Comparison of ENCODE assay signal across 18 cellular contexts in genomic region chr5:123518111-123518510, GRCh38. TPM values are rescaled to one million over a fixed set of nuclear protein-coding genes. Genes with fewer than 3 reads are reported as not detected.
A peak's percentile ranks its signal among the peaks of the same experiment; 100 is the strongest.
DNase-seq lines count a peak whose midpoint lies in the region; ATAC-seq, FAIRE-seq and TF ChIP-seq lines count a peak whose summit lies in the region.
"Had no signal": no experiment of that assay in that cellular context is flagged by ENCODE, and none has a peak within 500 bp of the region (broad histone marks: within the 10 kb centered on the region; RNA-seq: fewer than 3 reads in every experiment).

No MANE protein-coding gene starts in this region.

- H3K9me2 ChIP-seq in DOHH2 (replicated peaks; ENCODE audit: control insufficient read depth, low read length) = no peaks in the 10 kb centered on the region

- intact Hi-C loops in IMR-90 (cut with micrococcal nuclease) (no loop called here), K562 (cut with micrococcal nuclease) (no loop called here)

- H3K9ac ChIP-seq in IMR-90 (ENCODE audit: low read depth, low read length) (no peak overlapping the region), K562 (ENCODE audit: insufficient read depth in 1 of 2, low read depth in 2 of 2, low read length in 2 of 2) (no peak overlapping the region)

- peak overlapping the region; percentile 20; the same call in 1 of the 2 replicates for H3K4me2 ChIP-seq in DOHH2 (ENCODE audit: low read length)
- no peak overlapping the region for H3K4me2 ChIP-seq in IMR-90 (ENCODE audit: low read depth, low read length)
- no peak overlapping the region; the same call in 1 of the 2 replicates for H3K4me2 ChIP-seq in K562 (ENCODE audit: insufficient read depth, low read length)

- H3K4ac ChIP-seq in IMR-90 (ENCODE audit: low read depth, low read length) = no peak overlapping the region

- H3K4me1 ChIP-seq in DOHH2 (ENCODE audit: control insufficient read depth, low read length) = peaks cover 63% of the 10 kb centered on the region
- H3K4me1 ChIP-seq in IMR-90 (ENCODE audit: control insufficient read depth, insufficient read depth, low read length) = peaks cover 6% of the 10 kb centered on the region
- peaks cover 0 to 15% of the 10 kb centered on the region in 2 experiments; a peak in 3 of 5 replicates for H3K4me1 ChIP-seq in K562 (replicated peaks in 1 of 2; ENCODE audit: control insufficient read depth in 2 of 2, insufficient read depth in 2 of 2, low read length in 2 of 2)

- no peak for TF ChIP-seq CTCF in DOHH2 (IDR thresholded peaks at IDR 0.05; ENCODE audit: low read depth, low read length, poor library complexity, severe bottlenecking)
- TF ChIP-seq CTCF in IMR-90 (conservative IDR thresholded peaks at IDR 0.05; ENCODE audit: low read depth, low read length) = no peak
- no peak for TF ChIP-seq CTCF in K562 (IDR thresholded peaks at IDR 0.05 in 2 of 3, conservative IDR thresholded peaks at IDR 0.05 in 1 of 3; ENCODE audit: insufficient read depth in 2 of 3, low read depth in 1 of 3, low read length in 3 of 3)

- no peak overlapping the region for H2BK120ac ChIP-seq in IMR-90 (ENCODE audit: low read depth, low read length)

- DNase-seq in IMR-90 (no peak), K562 (ENCODE audit: extremely low read depth in 1 of 4, low spot score in 3 of 4) (no peak), NCI-H2107 treated with DMSO at 0.1 percent for 48 hours (lab: John Stamatoyannopoulos, UW; ENCODE audit: unreplicated experiment) (no peak), GF-D8 (lab: John Stamatoyannopoulos, UW) (no peak), NCI-H2227 (lab: John Stamatoyannopoulos, UW; ENCODE audit: unreplicated experiment) (no peak), NCI-H1105 treated with DMSO at 0.1 percent for 48 hours (lab: John Stamatoyannopoulos, UW) (no peak)
- DNase-seq: DMS79; effector memory CD4-positive, alpha-beta T cell; NCI-H1436; NK-92 treated with Interleukin-12 subunit alpha and Interleukin-12 subunit beta, amount 100 ng/mL, for 24 hours; SJCRH30; stimulated activated CD4-positive, alpha-beta T cell treated with anti-CD3 and anti-CD28 coated beads, Interleukin-4, amount 100 ng/mL, for 4 hours; stomach had no signal

- H3K14ac ChIP-seq in IMR-90 (replicated peaks; ENCODE audit: low read depth, low read length) = no peak overlapping the region

- no peaks in the 10 kb centered on the region for H3K36me3 ChIP-seq in DOHH2 (ENCODE audit: control insufficient read depth, low read length)
- H3K36me3 ChIP-seq in IMR-90 (ENCODE audit: control insufficient read depth, insufficient read depth, low read length) = no peaks in the 10 kb centered on the region
- H3K36me3 ChIP-seq in K562 (ENCODE audit: control insufficient read depth, insufficient read depth, low read length) = no peaks in the 10 kb centered on the region
- H3K36me3 ChIP-seq: SJCRH30, stomach had no signal

- H4K8ac ChIP-seq in IMR-90 (ENCODE audit: low read depth in 2 of 2, low read length in 2 of 2) = no peak overlapping the region

- H3K79me2 ChIP-seq in DOHH2 (ENCODE audit: control insufficient read depth, low read length) (peaks cover 97% of the 10 kb centered on the region), K562 (ENCODE audit: control insufficient read depth, insufficient read depth, low read length) (peaks cover 80% of the 10 kb centered on the region)

- peaks cover 4% of the 10 kb centered on the region for H3F3A ChIP-seq in DOHH2 (ENCODE audit: control insufficient read depth, insufficient read depth)

- TF ChIP-seq RAD21 in IMR-90 (IDR thresholded peaks at IDR 0.05; ENCODE audit: low read length) (no peak), K562 (CRISPR knock-in tag; conservative IDR thresholded peaks at IDR 0.05 in 1 of 2, IDR thresholded peaks at IDR 0.05 in 1 of 2) (no peak)

- BruUV-seq in IMR-90 (replicated peaks; lab: Mats Ljungman, UMichigan) (no TSS peak), K562 (replicated peaks; lab: Mats Ljungman, UMichigan) (no TSS peak)

- H3K9me1 ChIP-seq in IMR-90 (ENCODE audit: insufficient read depth, low read length) (peaks cover 5% of the 10 kb centered on the region), K562 (ENCODE audit: control insufficient read depth, insufficient read depth, low read length) (no peaks in the 10 kb centered on the region)

- FAIRE-seq in K562 (lab: Jason Lieb, UNC) = no peak
- FAIRE-seq: frontal cortex, HTR-8/SVneo, keratinocyte had no signal

- in situ Hi-C loops in IMR-90 (cut with MboI; ENCODE audit: low sequenced_read_pairs) = no loop called here
- in situ Hi-C loops in K562 (cut with MboI) = no loop called here

- H2AFZ ChIP-seq in IMR-90 (replicated peaks; ENCODE audit: low read length, poor library complexity) (no peak overlapping the region), K562 (ENCODE audit: low read depth, low read length) (no peak overlapping the region)

- H4K91ac ChIP-seq in IMR-90 (ENCODE audit: insufficient read depth, low read depth, low read length) = no peak overlapping the region

- dilution Hi-C loops in IMR-90 (cut with HindIII; ENCODE audit: low sequenced_read_pairs, unreplicated experiment) = no loop called here

- TF ChIP-seq EP300 in K562 (IDR thresholded peaks at IDR 0.05; ENCODE audit: low read length) = no peak

- no peak for TF ChIP-seq POLR2A in IMR-90 (IDR thresholded peaks at IDR 0.05; ENCODE audit: low read depth, low read length)
- no peak for TF ChIP-seq POLR2A in K562 (conservative IDR thresholded peaks at IDR 0.05)

- H3K56ac ChIP-seq in IMR-90 (ENCODE audit: extremely low read depth, insufficient read depth, low read length) = no peak overlapping the region

- no peak overlapping the region for H3K27ac ChIP-seq in DOHH2 (ENCODE audit: low read depth, low read length)
- H3K27ac ChIP-seq in IMR-90 (ENCODE audit: insufficient read depth, low read length) = no peak overlapping the region
- no peak overlapping the region for H3K27ac ChIP-seq in K562 (ENCODE audit: extremely low read depth, low read depth, low read length)
- H3K27ac ChIP-seq: SJCRH30, stomach had no signal

- POLR2A ChIA-PET in IMR-90 (lab: Charles Lee; ENCODE audit: unreplicated experiment) (no interaction called here), K562 (lab: Yijun Ruan, JAX) (interaction anchor here (0.6 kb wide), 1 partner anchor 17 kb away, joined by 3 read pairs; no protein-coding TSS in a partner anchor)

- CTCF ChIA-PET in IMR-90 (lab: Yijun Ruan, JAX) (interaction anchor here (1.3 kb wide), 1 partner anchor 25 kb away, joined by 4 read pairs; no protein-coding TSS in a partner anchor), K562 (lab: Yijun Ruan, JAX; ENCODE audit: low intra/inter-chr PET ratio) (no interaction called here)

- H3K9me3 ChIP-seq in DOHH2 (ENCODE audit: control insufficient read depth, insufficient read depth, low read length) (no peaks in the 10 kb centered on the region), IMR-90 (ENCODE audit: control insufficient read depth, insufficient read depth, low read length) (no peaks in the 10 kb centered on the region), K562 (replicated peaks; ENCODE audit: control insufficient read depth, insufficient read depth, low read depth, low read length) (no peaks in the 10 kb centered on the region)
- H3K9me3 ChIP-seq: SJCRH30, stomach had no signal

- no peak overlapping the region for H2BK20ac ChIP-seq in IMR-90 (ENCODE audit: low read depth, low read length)

- H2BK15ac ChIP-seq in IMR-90 (ENCODE audit: low read depth, low read length) = no peak overlapping the region

- no peak overlapping the region for H3K18ac ChIP-seq in IMR-90 (ENCODE audit: low read depth, low read length)

- H4K5ac ChIP-seq in IMR-90 (ENCODE audit: low read depth, low read length) = no peak overlapping the region

- ATAC-seq in GM21390 (IDR thresholded peaks at IDR 0.05; ENCODE audit: unreplicated experiment) = peak; percentile 36
- ATAC-seq in IMR-90 (ENCODE audit: low read depth) = no peak
- ATAC-seq in K562 = peak; percentile 50

- 0 out of 2 replicates have a peak overlapping the region, but pooled peaks have one; percentile 7 for H3K23ac ChIP-seq in IMR-90 (ENCODE audit: low read depth, low read length)

- H3K4me3 ChIP-seq in DOHH2 (ENCODE audit: low read length) (peak overlapping the region; percentile 22; the same call in 1 of the 2 replicates), IMR-90 (ENCODE audit: insufficient read depth, low read depth, low read length) (no peak overlapping the region), K562 (no peak overlapping the region)
- H3K4me3 ChIP-seq: SJCRH30, stomach had no signal

- H2BK5ac ChIP-seq in IMR-90 (ENCODE audit: low read depth, low read length, poor library complexity, severe bottlenecking) = no peak overlapping the region

- no peaks in the 10 kb centered on the region for H3K27me3 ChIP-seq in DOHH2 (ENCODE audit: control insufficient read depth, low read length)
- H3K27me3 ChIP-seq in IMR-90 (ENCODE audit: control insufficient read depth, insufficient read depth, low read length) = no peaks in the 10 kb centered on the region
- no peaks in the 10 kb centered on the region for H3K27me3 ChIP-seq in K562 (ENCODE audit: control insufficient read depth in 2 of 2, insufficient read depth in 2 of 2, low read length in 2 of 2)
- H3K27me3 ChIP-seq: SJCRH30, stomach had no signal

- H4K20me1 ChIP-seq in DOHH2 (ENCODE audit: control insufficient read depth, insufficient read depth, low read depth, low read length) (peaks cover 13% of the 10 kb centered on the region), IMR-90 (ENCODE audit: insufficient read depth, low read length) (peaks cover 34% of the 10 kb centered on the region), K562 (replicated peaks; ENCODE audit: control insufficient read depth, insufficient read depth, low read length) (peaks cover 5% of the 10 kb centered on the region; the same call in 1 of the 2 replicates)

- no peak overlapping the region for H2AK9ac ChIP-seq in IMR-90 (replicated peaks; ENCODE audit: low read depth, low read length, poor library complexity)

- H3K79me1 ChIP-seq in IMR-90 (ENCODE audit: low read depth in 1 of 2, low read length in 2 of 2) = peaks cover 5 to 51% of the 10 kb centered on the region in 2 experiments; a peak in 3 of 4 replicates

- 0 out of 2 replicates have a peak overlapping the region, but pooled peaks have one; percentile 30 for H2AK5ac ChIP-seq in IMR-90 (ENCODE audit: low read depth, low read length)

RNA-seq across cellular contexts. Expression of gene CSNK1G3, which starts 6.1 kb away (rescaled TPM):
- total RNA-seq in IMR-90 (2012; rRNA removed) (26.2 and 45.3 TPM in 2 replicates), K562 (2014; rRNA removed) (13.2 and 14.0 TPM in 2 replicates), K562 (2014; rRNA removed; fragmentation: Illumina TruSeq; extraction: Trizol) (21.9 and 26.4 TPM in 2 replicates), K562 (2015; rRNA removed; fragmentation: Illumina TruSeq; extraction: Trizol) (21.2 and 21.3 TPM in 2 replicates), K562 (2021) (26.2 and 27.6 TPM in 2 replicates)
- polyA plus RNA-seq in IMR-90 (2012; rRNA removed) (14.0 and 16.4 TPM in 2 replicates), K562 (2011; rRNA removed) (5.4 and 13.6 TPM in 2 replicates), K562 (2014; fragmentation: Illumina TruSeq; extraction: Trizol) (22.5 and 23.5 TPM in 2 replicates), K562 (2014; fragmentation: Nextera tagmentation; extraction: Ambion mirVana) (10 to 100 TPM in 1 of 2 experiments, 1 to 10 TPM in 1; 8.3 to 11.4 TPM), K562 (2014; rRNA removed) (14.7 and 16.5 TPM in 2 replicates)
- polyA plus RNA-seq in IMR-90 (2012; cell fraction: cytosol; rRNA removed) = 8.6 and 10.5 TPM in 2 replicates
- polyA plus RNA-seq in IMR-90 (2012; cell fraction: nucleus; rRNA removed; ENCODE audit: low replicate concordance) = 6.6 and 11.1 TPM in 2 replicates
- 8.0 and 26.5 TPM in 2 replicates for total RNA-seq in K562 (2011; cell fraction: chromatin; rRNA removed; ENCODE audit: low replicate concordance)
- total RNA-seq in K562 (2011; cell fraction: nucleolus; rRNA removed) = 1.5 and 3.0 TPM in 2 replicates
- total RNA-seq in K562 (2011; cell fraction: nucleoplasm; rRNA removed) = 6.6 and 7.8 TPM in 2 replicates
- 1.8 and 3.3 TPM in 2 replicates for polyA plus RNA-seq in K562 (2011; cell fraction: cytosol; rRNA removed)
- polyA plus RNA-seq in K562 (2011; cell fraction: nucleus; rRNA removed) = 2.2 and 5.3 TPM in 2 replicates
- 12.4 and 13.5 TPM in 2 replicates for polyA plus RNA-seq in K562 (2012)
- polyA minus RNA-seq in K562 (2011; rRNA and poly(A)+ RNA removed) = 18.8 and 31.0 TPM in 2 replicates
- 5.4 and 15.3 TPM in 2 replicates for polyA minus RNA-seq in K562 (2011; cell fraction: cytosol; rRNA and poly(A)+ RNA removed)
- 7.8 and 9.4 TPM in 2 replicates for polyA minus RNA-seq in K562 (2011; cell fraction: nucleus; rRNA and poly(A)+ RNA removed)
